8 cellular contexts compared by ENCODE assay signal in the genomic region with DNA sequence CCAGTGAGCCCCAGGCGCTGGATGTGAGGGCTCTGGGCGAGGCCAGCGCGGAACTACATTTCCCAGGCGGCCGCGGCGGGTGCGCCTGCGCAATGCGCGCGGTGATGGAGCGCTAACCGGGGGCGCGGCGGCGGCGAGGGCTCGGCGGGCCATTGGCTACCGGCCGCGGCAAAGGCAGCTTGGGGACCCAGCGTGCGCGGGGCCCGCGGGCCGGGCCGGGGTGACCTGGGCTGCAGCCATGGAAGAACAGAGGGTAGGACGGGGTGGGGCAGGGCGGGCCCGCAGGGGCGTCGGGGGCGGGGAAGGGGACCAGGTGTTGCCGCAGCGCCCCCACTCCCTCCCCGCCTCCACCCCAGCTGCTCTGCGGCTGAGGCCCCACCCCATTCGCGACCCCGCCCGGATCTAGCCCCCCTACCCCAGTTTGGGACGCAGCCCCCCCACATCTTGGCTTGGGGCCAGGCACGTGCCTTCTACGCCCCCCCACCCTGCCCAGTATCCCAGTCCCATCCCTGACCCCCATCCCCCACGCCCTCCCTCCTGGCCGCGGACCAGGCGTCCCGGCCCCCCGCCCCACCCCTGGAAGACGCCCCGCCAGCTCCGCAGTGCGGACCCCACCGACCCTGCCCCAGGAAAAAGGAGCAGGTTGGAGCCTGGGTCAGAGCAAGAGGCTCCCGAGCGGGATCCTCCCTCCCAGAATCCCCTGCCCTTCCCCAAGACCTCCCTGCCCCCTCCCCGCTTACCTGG. TPM values are rescaled to one million over a fixed set of nuclear protein-coding genes. Genes with fewer than 3 reads are reported as not detected.
DNase-seq lines count a peak whose midpoint lies in the region; ATAC-seq and TF ChIP-seq lines count a peak whose summit lies in the region.

Gene FSD1 (plus strand): TSS at position 90 of the 744 bp plus-strand sequence. CDS start 149 bp downstream, at position 239.

- H3K27ac Mint-ChIP-seq in WTC11 (no peak within 1 kb of the TSS), mesothelial cell of epicardium (no peak within 1 kb of the TSS)
- H3K27ac Mint-ChIP-seq in stimulated activated naive CD8-positive, alpha-beta T cell treated with anti-CD3 and anti-CD28 coated beads, Interleukin-15, amount 100 ng/mL, for 72 hours, result peak within 1 kb of the TSS; percentile 31 to 80

- peaks cover 30% of the 10 kb centered on the region for H3K36me3 Mint-ChIP-seq in WTC11
- peaks cover 3% of the 10 kb centered on the region for H3K36me3 Mint-ChIP-seq in mesothelial cell of epicardium

- ATAC-seq in WTC11 (peak; percentile 93), HG02588 (IDR thresholded peaks at IDR 0.05; ENCODE audit: unreplicated experiment) (no peak)
- ATAC-seq in stimulated activated naive CD8-positive, alpha-beta T cell treated with anti-CD3 and anti-CD28 coated beads, Interleukin-15, amount 100 ng/mL, for 72 hours, result peak; percentile 91

- POLR2A ChIA-PET in WTC11 (lab: Charles Lee), result interaction anchor here (0.6 to 1.0 kb wide), 2 partner anchors 38 to 468 kb away, joined by 3 to 7 read pairs; partner anchors contain the start of gene MPND

- CTCF ChIA-PET in WTC11 (lab: Charles Lee), result interaction anchor here (0.9 to 2.0 kb wide), 11 partner anchors 20 to 165 kb away, joined by 3 to 30 read pairs (median 4); partner anchors contain the start of genes MPND and YJU2

- H3K4me3 Mint-ChIP-seq in WTC11 (peak within 1 kb of the TSS; percentile 67), mesothelial cell of epicardium (peak within 1 kb of the TSS; percentile 59)
- H3K4me3 Mint-ChIP-seq in stimulated activated naive CD8-positive, alpha-beta T cell treated with anti-CD3 and anti-CD28 coated beads, Interleukin-15, amount 100 ng/mL, for 72 hours, result peak within 1 kb of the TSS; percentile 81 to 89

- no peaks in the 10 kb centered on the region for H3K9me3 Mint-ChIP-seq in WTC11
- no peaks in the 10 kb centered on the region for H3K9me3 Mint-ChIP-seq in mesothelial cell of epicardium
- H3K9me3 Mint-ChIP-seq in stimulated activated naive CD8-positive, alpha-beta T cell treated with anti-CD3 and anti-CD28 coated beads, Interleukin-15, amount 100 ng/mL, for 72 hours, result no peaks in the 10 kb centered on the region

- no peak for TF ChIP-seq CTCF in WTC11 (IDR thresholded peaks at IDR 0.05)
- TF ChIP-seq CTCF in mesothelial cell of epicardium (IDR thresholded peaks at IDR 0.05; ENCODE audit: unreplicated experiment), result no peak

- H3K4me1 Mint-ChIP-seq in WTC11 (peaks cover 17% of the 10 kb centered on the region), mesothelial cell of epicardium (peaks cover 6% of the 10 kb centered on the region)
- H3K4me1 Mint-ChIP-seq in stimulated activated naive CD8-positive, alpha-beta T cell treated with anti-CD3 and anti-CD28 coated beads, Interleukin-15, amount 100 ng/mL, for 72 hours, result peaks cover 50% of the 10 kb centered on the region

- H3K27me3 Mint-ChIP-seq in WTC11 (ENCODE audit: low read depth) (peaks cover 3% of the 10 kb centered on the region), mesothelial cell of epicardium (ENCODE audit: low read depth) (no peaks in the 10 kb centered on the region)
- no peaks in the 10 kb centered on the region for H3K27me3 Mint-ChIP-seq in stimulated activated naive CD8-positive, alpha-beta T cell treated with anti-CD3 and anti-CD28 coated beads, Interleukin-15, amount 100 ng/mL, for 72 hours

- DNase-seq in GM04504 (ENCODE audit: low read depth) (peak; percentile 12), NCI-H1105 treated with DMSO at 0.1 percent for 48 hours (lab: John Stamatoyannopoulos, UW) (peak; percentile 67), WTC11 (ENCODE audit: low spot score) (peak; percentile 87), cerebellum (ENCODE audit: low spot score) (peak; percentile 89), mesothelial cell of epicardium (ENCODE audit: low spot score in 2 of 2, unreplicated experiment in 2 of 2) (peak in 1 of 2 experiments; percentile 76), SKM-1 (lab: John Stamatoyannopoulos, UW; ENCODE audit: unreplicated experiment) (no peak)
- peak; percentile 83 to 86 for DNase-seq in stimulated activated naive CD8-positive, alpha-beta T cell treated with anti-CD3 and anti-CD28 coated beads, Interleukin-15, amount 100 ng/mL, for 72 hours

TF ChIP-seq in WTC11, 78 proteins besides CTCF, POLR2A, EP300 and RAD21:
- no peak for TF ChIP-seq NFE2L1 (CRISPR knock-in tag; IDR thresholded peaks at IDR 0.05)
- TF ChIP-seq, protein P1, sequence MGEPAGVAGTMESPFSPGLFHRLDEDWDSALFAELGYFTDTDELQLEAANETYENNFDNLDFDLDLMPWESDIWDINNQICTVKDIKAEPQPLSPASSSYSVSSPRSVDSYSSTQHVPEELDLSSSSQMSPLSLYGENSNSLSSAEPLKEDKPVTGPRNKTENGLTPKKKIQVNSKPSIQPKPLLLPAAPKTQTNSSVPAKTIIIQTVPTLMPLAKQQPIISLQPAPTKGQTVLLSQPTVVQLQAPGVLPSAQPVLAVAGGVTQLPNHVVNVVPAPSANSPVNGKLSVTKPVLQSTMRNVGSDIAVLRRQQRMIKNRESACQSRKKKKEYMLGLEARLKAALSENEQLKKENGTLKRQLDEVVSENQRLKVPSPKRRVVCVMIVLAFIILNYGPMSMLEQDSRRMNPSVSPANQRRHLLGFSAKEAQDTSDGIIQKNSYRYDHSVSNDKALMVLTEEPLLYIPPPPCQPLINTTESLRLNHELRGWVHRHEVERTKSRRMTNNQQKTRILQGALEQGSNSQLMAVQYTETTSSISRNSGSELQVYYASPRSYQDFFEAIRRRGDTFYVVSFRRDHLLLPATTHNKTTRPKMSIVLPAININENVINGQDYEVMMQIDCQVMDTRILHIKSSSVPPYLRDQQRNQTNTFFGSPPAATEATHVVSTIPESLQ (CRISPR knock-in tag; IDR thresholded peaks at IDR 0.05), result no peak
- TF ChIP-seq, protein P2, sequence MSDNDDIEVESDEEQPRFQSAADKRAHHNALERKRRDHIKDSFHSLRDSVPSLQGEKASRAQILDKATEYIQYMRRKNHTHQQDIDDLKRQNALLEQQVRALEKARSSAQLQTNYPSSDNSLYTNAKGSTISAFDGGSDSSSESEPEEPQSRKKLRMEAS (CRISPR knock-in tag; IDR thresholded peaks at IDR 0.05), result 0 out of 2 replicates have a peak, but pooled peaks have one; percentile 18
- TF ChIP-seq SP1 (CRISPR knock-in tag; conservative IDR thresholded peaks at IDR 0.05), result peak; percentile 54; the same call in 1 of the 2 replicates
- no peak for TF ChIP-seq FOXP1 (CRISPR knock-in tag; IDR thresholded peaks at IDR 0.05; ENCODE audit: borderline replicate concordance)

RNA-seq across cellular contexts. Expression of gene FSD1, which starts in this region (rescaled TPM):
- total RNA-seq in WTC11 (2021) (61.3 to 69.2 TPM (median 65.7 TPM) in 3 replicates), cerebellum (23.8 TPM), mesothelial cell of epicardium (16.4 to 17.7 TPM (median 17.1 TPM) in 3 replicates)

Comparison
In these comparisons a context has a peak if more than half of its experiments do, and no peak if none do; other contexts are left out.
1. H3K27ac Mint-ChIP-seq: peak in stimulated activated naive CD8-positive, alpha-beta T cell treated with anti-CD3 and anti-CD28 coated beads, Interleukin-15, amount 100 ng/mL, for 72 hours (2 of 2); none in WTC11 (single experiment) and mesothelial cell of epicardium (single experiment).
2. Peak in every context shown above with its lines, with median percentiles within 50 percentile points of each other: H3K4me3 Mint-ChIP-seq.